In the genomic region with DNA sequence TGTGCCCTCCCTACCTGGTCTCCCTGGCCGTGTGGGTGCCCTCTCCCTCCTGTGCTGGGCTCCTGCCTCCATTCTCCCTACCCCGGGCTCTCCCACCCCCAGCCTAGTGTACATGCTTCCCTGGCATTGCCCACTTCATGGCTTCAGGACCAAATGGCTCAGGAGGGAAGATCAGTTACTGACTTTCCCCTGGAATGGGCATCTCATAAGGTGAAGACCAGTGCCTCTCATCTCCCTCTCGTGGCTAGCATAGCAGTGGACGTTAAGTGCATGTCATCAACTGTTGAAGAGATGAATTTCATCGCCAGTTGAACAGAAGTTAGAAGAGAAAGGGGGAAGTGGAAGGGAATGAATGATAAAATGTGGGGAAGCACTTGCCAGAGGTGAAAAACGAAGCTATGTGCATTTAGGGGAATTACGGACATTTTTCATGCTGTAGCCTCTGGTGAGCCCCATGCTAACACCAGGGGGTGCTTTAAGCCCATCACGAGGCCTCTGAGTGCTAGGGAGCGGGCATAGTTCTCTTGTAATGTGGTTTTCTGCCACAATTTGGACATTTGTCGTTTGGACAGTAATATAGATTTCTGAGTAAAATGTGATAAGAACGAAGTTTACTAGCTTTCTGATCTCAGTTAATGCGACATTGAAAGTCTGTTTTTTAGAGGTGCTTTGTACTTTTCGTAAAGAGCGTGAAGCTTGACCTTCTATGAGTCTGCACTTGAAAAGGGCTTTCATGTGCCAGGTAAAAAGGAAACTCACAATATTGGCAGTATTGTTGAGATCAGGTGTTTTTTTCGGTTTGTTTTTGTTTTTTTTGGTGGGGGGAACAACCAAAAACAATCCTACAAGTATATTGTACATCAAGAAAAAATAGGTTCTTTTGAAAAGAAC, we compare ENCODE assay signal across 8 cellular contexts. TPM values are rescaled to one million over a fixed set of nuclear protein-coding genes. Genes with fewer than 3 reads are reported as not detected.
A peak's percentile ranks its signal among the peaks of the same experiment; 100 is the strongest.
DNase-seq lines count a peak whose midpoint lies in the region; ATAC-seq and TF ChIP-seq lines count a peak whose summit lies in the region.

No MANE protein-coding gene starts in this region.

- no peaks in the 10 kb centered on the region for H3K27me3 ChIP-seq in ascending aorta

- no peak overlapping the region for H3K27ac ChIP-seq in ascending aorta

- H3K9me3 Mint-ChIP-seq in immature natural killer cell = no peaks in the 10 kb centered on the region

- no peaks in the 10 kb centered on the region for H3K9me3 ChIP-seq in ascending aorta

- DNase-seq in EL = peak; percentile 74
- DNase-seq in Jurkat, Clone E6-1 (ENCODE audit: low read depth, low spot score) = peak; percentile 34
- peak; percentile 73 for DNase-seq in SKM-1 treated with dmso at 0.1 percent for 144 hours (lab: John Stamatoyannopoulos, UW; ENCODE audit: unreplicated experiment)
- peak in 1 of 2 donors; percentile 84 for DNase-seq in ascending aorta (ENCODE audit: low spot score in 2 of 2)
- DNase-seq in immature natural killer cell = peak; percentile 67 to 72 (median 68)
- DNase-seq in stimulated activated CD4-positive, alpha-beta T cell treated with anti-CD3 and anti-CD28 coated beads, Interleukin-1b, Interleukin-23, amount 100 ng/mL, for 48 hours = peak; percentile 42

- peak overlapping the region in 2 of 6 donors; percentile 32 to 43 for H3K27ac Mint-ChIP-seq in immature natural killer cell

- H3K4me3 Mint-ChIP-seq in immature natural killer cell = peak overlapping the region in 1 of 5 donors; percentile 8

- no peaks in the 10 kb centered on the region for H3K36me3 ChIP-seq in ascending aorta

- H3K4me3 ChIP-seq in Jurkat, Clone E6-1 (ENCODE audit: low read length) = no peak overlapping the region
- H3K4me3 ChIP-seq in ascending aorta = no peak overlapping the region

- TF ChIP-seq CTCF in ascending aorta (IDR thresholded peaks at IDR 0.05) = peak; percentile 76 to 85 (median 84)

- no peaks in the 10 kb centered on the region for H3K4me1 ChIP-seq in ascending aorta

- no peaks in the 10 kb centered on the region for H3K36me3 Mint-ChIP-seq in immature natural killer cell

- peaks cover 11 to 12% of the 10 kb centered on the region in 2 donors for H3K4me1 Mint-ChIP-seq in immature natural killer cell

- intact Hi-C loops in ascending aorta (cut with DNase I) = loop anchor here (1.0 to 5.0 kb wide), 4 partner anchors 38 to 602 kb away; no protein-coding TSS in a partner anchor

- peaks cover 2 to 3% (median 2%) of the 10 kb centered on the region in 3 donors for H3K27me3 Mint-ChIP-seq in immature natural killer cell (ENCODE audit: low read depth in 3 of 3)

- ATAC-seq in HG02885 (IDR thresholded peaks at IDR 0.05; ENCODE audit: poor library complexity, unreplicated experiment) = no peak
- no peak for ATAC-seq in HG03159 (IDR thresholded peaks at IDR 0.05; ENCODE audit: unreplicated experiment)

RNA-seq across cellular contexts. Expression of gene TRAF3IP1, which starts 50.4 kb away (rescaled TPM):
- polyA plus RNA-seq in Jurkat, Clone E6-1 (2012; ENCODE audit: insufficient read depth, insufficient read length) = 12.4 TPM
- 6.1 TPM for total RNA-seq in ascending aorta
- 1 to 10 TPM; 1.9 to 7.0 (median 2.2) TPM for polyA plus RNA-seq in immature natural killer cell

RNA-seq across cellular contexts. Expression of gene ASB1, which starts 56.0 kb away (rescaled TPM):
- polyA plus RNA-seq in Jurkat, Clone E6-1 (2012; ENCODE audit: insufficient read depth, insufficient read length) = 35.8 TPM
- 32.5 TPM for total RNA-seq in ascending aorta
- 10 to 100 TPM; 30.3 to 53.8 (median 48.1) TPM for polyA plus RNA-seq in immature natural killer cell
